12 cellular contexts compared by ENCODE assay signal in the genomic region with DNA sequence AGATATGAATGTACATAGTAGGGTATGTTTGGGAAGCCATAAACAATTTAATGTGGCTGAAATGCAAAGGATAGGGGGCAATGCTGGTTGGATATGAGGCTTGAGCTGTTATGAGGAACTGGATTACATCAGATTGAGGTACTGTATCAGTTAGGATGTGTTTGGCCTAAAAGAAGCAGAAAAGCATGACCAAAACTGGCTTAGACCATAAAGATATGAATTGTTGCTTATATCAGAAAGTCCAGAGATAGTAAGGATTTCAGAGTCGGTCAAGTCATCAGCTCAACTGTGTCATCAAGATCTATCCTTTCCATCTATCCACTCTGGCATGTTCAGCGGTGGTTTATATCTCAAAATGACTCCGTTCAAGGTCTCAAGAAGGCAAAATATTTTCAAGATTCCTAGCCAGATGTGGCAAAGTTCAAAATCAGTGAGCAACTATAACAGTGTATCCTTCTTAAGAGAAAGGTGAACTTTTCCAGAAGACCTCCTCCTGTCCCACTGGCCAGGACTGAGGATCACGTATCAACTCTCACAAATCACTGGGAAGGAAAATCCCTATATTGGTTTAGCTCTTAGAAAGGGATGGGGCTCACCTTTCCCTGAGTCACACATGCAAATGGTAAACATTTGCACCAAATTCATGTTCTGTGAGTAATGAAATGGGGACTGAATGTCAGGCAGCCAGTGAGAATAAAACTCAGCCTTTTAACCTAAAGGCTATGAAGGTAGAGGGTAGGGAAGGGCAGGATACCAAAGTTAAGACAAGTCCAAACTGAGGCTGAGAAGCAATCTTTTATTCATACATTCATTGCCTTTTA.
"Had no signal": no experiment of that assay in that cellular context is flagged by ENCODE, and none has a peak within 500 bp of the region (broad histone marks: within the 10 kb centered on the region; RNA-seq: fewer than 3 reads in every experiment).

No MANE protein-coding gene starts in this region.

- H3K27ac ChIP-seq: coronary artery, sigmoid colon, testis had no signal

- H3K9me3 ChIP-seq: sigmoid colon, testis had no signal

- H3K36me3 ChIP-seq: sigmoid colon had no signal

- ATAC-seq: stimulated activated naive CD8-positive, alpha-beta T cell treated with anti-CD3 and anti-CD28 coated beads, Interleukin-15, amount 100 ng/mL, for 72 hours; T-helper 17 cell had no signal

- DNase-seq: activated CD4-positive, alpha-beta memory T cell treated with anti-CD3 and anti-CD28 coated beads, Interleukin-2, amount 10 ng/mL, durations not matched to agents 7 days and 5 days; activated CD4-positive, alpha-beta T cell treated with anti-CD3 and anti-CD28 coated beads for 4 hours; activated T-cell treated with anti-CD3 and anti-CD28 coated beads, Interleukin-2, amount 50 U/mL, for 24 hours; effector CD4-positive, alpha-beta T cell; head of caudate nucleus; sigmoid colon; stimulated activated CD4-positive, alpha-beta T cell treated with anti-CD3 and anti-CD28 coated beads, Interleukin-1b, Interleukin-23, amount 100 ng/mL, for 48 hours; stimulated activated naive CD8-positive, alpha-beta T cell treated with anti-CD3 and anti-CD28 coated beads, Interleukin-15, amount 100 ng/mL, for 72 hours; T-helper 17 cell; testis had no signal

- H3K4me1 ChIP-seq: sigmoid colon, testis had no signal

- H3K4me3 ChIP-seq: coronary artery, lung, sigmoid colon, testis had no signal

- H3K27me3 ChIP-seq: sigmoid colon, testis had no signal
